In genomic region chr6:33314515-33314942, GRCh38 we compare ENCODE assay signal across 8 cellular contexts. TPM values are rescaled to one million over a fixed set of nuclear protein-coding genes. Genes with fewer than 3 reads are reported as not detected.
DNase-seq lines count a peak whose midpoint lies in the region; ATAC-seq, FAIRE-seq and TF ChIP-seq lines count a peak whose summit lies in the region.

No MANE protein-coding gene starts in this region.

- H3K4me3 ChIP-seq in epithelial cell of proximal tubule (ENCODE audit: low read depth, low read length) (peak overlapping the region; percentile 74), mucosa of stomach (ENCODE audit: low read length) (peak overlapping the region; percentile 96)

- H3K9me3 ChIP-seq in mucosa of stomach (ENCODE audit: control insufficient read depth, low read length), result no peaks in the 10 kb centered on the region

- peaks cover 37% of the 10 kb centered on the region for H3K4me1 ChIP-seq in mucosa of stomach (ENCODE audit: control insufficient read depth, insufficient read depth, low read length)

- peak; percentile 70 for FAIRE-seq in GM19239 (lab: Jason Lieb, UNC)

- H3K9ac ChIP-seq in mucosa of stomach (ENCODE audit: low read length), result peak overlapping the region; percentile 94

- H3K27me3 ChIP-seq in mucosa of stomach (ENCODE audit: control insufficient read depth, insufficient read depth, low read length), result no peaks in the 10 kb centered on the region

- DNase-seq in ACHN, result peak; percentile 52
- DNase-seq in GM19239 (ENCODE audit: insufficient read length, low spot score), result peak; percentile 26
- peak; percentile 51 to 71 for DNase-seq in NOMO-1 (lab: John Stamatoyannopoulos, UW; ENCODE audit: unreplicated experiment in 2 of 2)
- DNase-seq in activated CD8-positive, alpha-beta memory T cell treated with anti-CD3 and anti-CD28 coated beads, Interleukin-2, amount 50 U/mL, for 48 hours, result peak; percentile 73
- no peak for DNase-seq in epithelial cell of proximal tubule (ENCODE audit: low read depth)
- peak; percentile 75 for DNase-seq in stimulated activated naive CD4-positive, alpha-beta T cell treated with Interleukin-2 at 50 U/mL for 16 hours (lab: John Stamatoyannopoulos, UW)

- ATAC-seq in GM18861 (IDR thresholded peaks at IDR 0.05; ENCODE audit: unreplicated experiment), result no peak

- in situ Hi-C loops in ACHN (cut with HindIII; ENCODE audit: low pct_ligation_motif_present, low pct_unique_long_range_greater_than_20kb, low sequenced_read_pairs), result no loop called here

- TF ChIP-seq CTCF in epithelial cell of proximal tubule (conservative IDR thresholded peaks at IDR 0.05; ENCODE audit: low read depth, low read length), result no peak

- H3K36me3 ChIP-seq in mucosa of stomach (ENCODE audit: control insufficient read depth, insufficient read depth, low read length), result peaks cover 10% of the 10 kb centered on the region

RNA-seq across cellular contexts. Expression of gene TAPBP, which starts 0.7 kb away (rescaled TPM):
- 108 and 144 TPM in 2 replicates for total RNA-seq in epithelial cell of proximal tubule

RNA-seq across cellular contexts. Expression of gene ZBTB22, which starts 3.0 kb away (rescaled TPM):
- total RNA-seq in epithelial cell of proximal tubule, result 8.2 and 13.5 TPM in 2 replicates

RNA-seq across cellular contexts. Expression of gene DAXX, which starts 8.2 kb away (rescaled TPM):
- total RNA-seq in epithelial cell of proximal tubule, result 52.7 and 58.1 TPM in 2 replicates

RNA-seq across cellular contexts. Expression of gene RGL2, which starts 15.8 kb away (rescaled TPM):
- total RNA-seq in epithelial cell of proximal tubule, result 34.0 and 46.8 TPM in 2 replicates

RNA-seq across cellular contexts. Expression of gene PFDN6, which starts 25.1 kb away (rescaled TPM):
- total RNA-seq in epithelial cell of proximal tubule, result 55.8 and 69.3 TPM in 2 replicates
